Comparison of ENCODE assay signal across 24 cellular contexts in the genomic region with DNA sequence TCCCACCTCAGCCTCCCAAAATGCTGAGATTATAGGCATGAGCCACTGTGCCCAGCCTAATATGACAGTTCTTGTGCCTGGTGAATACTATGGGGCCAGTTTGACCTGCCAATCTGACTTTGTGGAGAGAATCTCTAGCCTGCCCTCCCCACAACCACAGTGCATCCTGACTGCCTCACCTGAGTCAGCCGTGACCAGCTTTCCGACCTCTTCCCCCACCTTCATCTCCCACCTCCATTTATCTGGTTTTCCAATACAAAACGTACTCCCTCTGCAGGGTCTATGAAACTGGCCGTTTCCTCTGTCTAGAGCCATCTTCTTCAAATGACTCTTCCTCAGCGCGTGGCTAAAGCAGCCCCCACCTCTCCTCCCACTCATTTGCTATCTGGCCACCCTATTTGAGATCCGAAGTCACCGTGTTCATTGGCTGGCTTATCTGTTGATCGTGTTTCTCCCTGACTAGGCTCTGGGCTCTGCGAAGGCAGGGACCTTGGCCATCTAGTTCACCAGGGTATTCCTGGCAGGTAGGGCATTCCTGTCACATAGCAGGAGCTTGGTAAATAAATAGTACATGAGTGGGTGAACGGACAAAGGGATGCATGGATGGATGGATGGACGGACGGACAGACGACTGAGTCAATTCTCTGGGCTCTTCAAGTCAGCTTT. TPM values are rescaled to one million over a fixed set of nuclear protein-coding genes. Genes with fewer than 3 reads are reported as not detected.
"Had no signal": no experiment of that assay in that cellular context is flagged by ENCODE, and none has a peak within 500 bp of the region (broad histone marks: within the 10 kb centered on the region; RNA-seq: fewer than 3 reads in every experiment).

No MANE protein-coding gene starts in this region.

- H3K9me3 ChIP-seq: breast epithelium, gastrocnemius medialis, heart right ventricle, mucosa of descending colon, neutrophil, thyroid gland had no signal

- DNase-seq: activated CD4-positive, alpha-beta T cell treated with anti-CD3 and anti-CD28 coated beads for 1 hour; activated CD4-positive, alpha-beta T cell treated with anti-CD3 and anti-CD28 coated beads, Interleukin-2, amount 50 U/mL, for 4 hours; activated effector memory CD4-positive, alpha-beta T cell treated with Interleukin-2 at 50 U/mL for 16 hours; activated naive CD8-positive, alpha-beta T cell treated with anti-CD3 and anti-CD28 coated beads, Interleukin-2, amount 10 ng/mL, durations not matched to agents 7 days and 5 days; activated T-cell treated with anti-CD3 and anti-CD28 coated beads, Interleukin-2, amount 50 U/mL, for 24 hours; anterior cingulate cortex; gastrocnemius medialis; heart right ventricle; left colon; mammary epithelial cell; mucosa of descending colon; naive thymus-derived CD8-positive, alpha-beta T cell; retina; SIG-M5; stimulated activated CD4-positive, alpha-beta T cell treated with anti-CD3 and anti-CD28 coated beads, Interleukin-4, amount 100 ng/mL, for 4 hours; stimulated activated CD8-positive, alpha-beta memory T cell treated with anti-CD3 and anti-CD28 coated beads, Interleukin-4, amount 100 ng/mL, for 48 hours; thyroid gland had no signal

- H3K27ac ChIP-seq: epithelial cell of prostate, neutrophil, skin epidermis had no signal

- H3K4me3 Mint-ChIP-seq: activated naive CD8-positive, alpha-beta T cell treated with anti-CD3 and anti-CD28 coated beads, Interleukin-2, amount 10 ng/mL, durations not matched to agents 7 days and 5 days; activated T-cell treated with anti-CD3 and anti-CD28 coated beads, Interleukin-2, amount 50 U/mL, for 24 hours; naive thymus-derived CD8-positive, alpha-beta T cell; stimulated activated naive CD8-positive, alpha-beta T cell treated with anti-CD3 and anti-CD28 coated beads, Interleukin-15, Interleukin-2, amounts not matched to agents 100 ng/mL and 50 ng/mL, for 24 hours had no signal

- H3K36me3 Mint-ChIP-seq: activated naive CD8-positive, alpha-beta T cell treated with anti-CD3 and anti-CD28 coated beads, Interleukin-2, amount 10 ng/mL, durations not matched to agents 7 days and 5 days; naive thymus-derived CD8-positive, alpha-beta T cell had no signal

- H3K27ac Mint-ChIP-seq: activated naive CD8-positive, alpha-beta T cell treated with anti-CD3 and anti-CD28 coated beads, Interleukin-2, amount 10 ng/mL, durations not matched to agents 7 days and 5 days; activated T-cell treated with anti-CD3 and anti-CD28 coated beads, Interleukin-2, amount 50 U/mL, for 24 hours; naive thymus-derived CD8-positive, alpha-beta T cell; stimulated activated naive CD8-positive, alpha-beta T cell treated with anti-CD3 and anti-CD28 coated beads, Interleukin-15, Interleukin-2, amounts not matched to agents 100 ng/mL and 50 ng/mL, for 24 hours had no signal

- H3K9me3 Mint-ChIP-seq: activated naive CD8-positive, alpha-beta T cell treated with anti-CD3 and anti-CD28 coated beads, Interleukin-2, amount 10 ng/mL, durations not matched to agents 7 days and 5 days; activated T-cell treated with anti-CD3 and anti-CD28 coated beads, Interleukin-2, amount 50 U/mL, for 24 hours; naive thymus-derived CD8-positive, alpha-beta T cell; stimulated activated naive CD8-positive, alpha-beta T cell treated with anti-CD3 and anti-CD28 coated beads, Interleukin-15, Interleukin-2, amounts not matched to agents 100 ng/mL and 50 ng/mL, for 24 hours had no signal

- H3K36me3 ChIP-seq: breast epithelium, gastrocnemius medialis, heart right ventricle, neutrophil, thyroid gland had no signal

- H3K27me3 ChIP-seq: breast epithelium, gastrocnemius medialis, heart right ventricle, thyroid gland had no signal

- H3K27me3 Mint-ChIP-seq: activated naive CD8-positive, alpha-beta T cell treated with anti-CD3 and anti-CD28 coated beads, Interleukin-2, amount 10 ng/mL, durations not matched to agents 7 days and 5 days; activated T-cell treated with anti-CD3 and anti-CD28 coated beads, Interleukin-2, amount 50 U/mL, for 24 hours had no signal

- H3K4me3 ChIP-seq: breast epithelium, gastrocnemius medialis, heart right ventricle, mucosa of descending colon, skin epidermis, thyroid gland had no signal

- ATAC-seq: gastrocnemius medialis; heart right ventricle; left colon; mucosa of descending colon; naive thymus-derived CD8-positive, alpha-beta T cell had no signal

RNA-seq across cellular contexts. Expression of a gene that starts 51.8 kb away (rescaled TPM):
- total RNA-seq: cerebellum, dermis microvascular lymphatic vessel endothelial cell, gastrocnemius medialis, thyroid gland had no signal
